1 cellular context compared by ENCODE assay signal in the genomic region with DNA sequence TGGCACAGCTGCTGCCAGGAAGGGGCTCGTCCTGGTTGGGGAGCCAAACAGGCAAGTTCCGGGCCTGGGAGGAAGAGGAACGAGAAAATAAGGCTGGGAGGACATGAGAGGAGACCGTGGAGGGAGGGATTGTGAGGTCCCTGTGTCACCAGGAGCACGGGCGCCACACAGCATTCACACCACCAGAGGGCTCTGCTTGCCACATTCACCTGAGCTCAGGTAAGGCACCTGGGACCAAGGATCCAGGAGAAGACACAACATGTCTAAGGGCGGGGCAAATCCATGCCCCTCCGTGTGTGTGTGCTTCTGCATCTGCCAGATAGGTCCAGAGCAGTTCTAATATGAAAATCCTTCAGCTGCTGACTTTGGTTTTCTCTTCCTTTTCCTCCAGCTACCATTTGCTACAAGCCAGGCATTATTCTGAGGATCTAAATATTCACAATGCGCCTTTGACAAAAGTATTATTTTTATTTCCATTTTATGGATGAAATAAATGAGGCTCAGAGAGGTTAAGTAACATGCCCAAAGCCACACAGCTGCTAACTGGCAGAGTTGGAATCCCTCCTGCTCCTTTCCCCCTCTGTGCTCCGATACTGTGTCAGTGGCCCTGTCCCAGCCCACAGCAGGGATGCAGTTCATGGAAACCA.
TF ChIP-seq lines count a peak whose summit lies in the region.

No MANE protein-coding gene starts in this region.

TF ChIP-seq in GM12878, 131 proteins besides CTCF, POLR2A, EP300 and RAD21:
- TF ChIP-seq, protein P1, sequence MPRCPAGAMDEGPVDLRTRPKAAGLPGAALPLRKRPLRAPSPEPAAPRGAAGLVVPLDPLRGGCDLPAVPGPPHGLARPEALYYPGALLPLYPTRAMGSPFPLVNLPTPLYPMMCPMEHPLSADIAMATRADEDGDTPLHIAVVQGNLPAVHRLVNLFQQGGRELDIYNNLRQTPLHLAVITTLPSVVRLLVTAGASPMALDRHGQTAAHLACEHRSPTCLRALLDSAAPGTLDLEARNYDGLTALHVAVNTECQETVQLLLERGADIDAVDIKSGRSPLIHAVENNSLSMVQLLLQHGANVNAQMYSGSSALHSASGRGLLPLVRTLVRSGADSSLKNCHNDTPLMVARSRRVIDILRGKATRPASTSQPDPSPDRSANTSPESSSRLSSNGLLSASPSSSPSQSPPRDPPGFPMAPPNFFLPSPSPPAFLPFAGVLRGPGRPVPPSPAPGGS (IDR thresholded peaks at IDR 0.05; ENCODE audit: borderline replicate concordance, insufficient read depth, low read depth, low read length, poor library complexity, severe bottlenecking), result no peak
- TF ChIP-seq RUNX3 (IDR thresholded peaks at IDR 0.05; ENCODE audit: low read length) (peak; percentile 35), SMC3 (IDR thresholded peaks at IDR 0.05; ENCODE audit: borderline replicate concordance, low read length) (peak; percentile 74; the same call in 1 of the 2 replicates), SREBF2 (IDR thresholded peaks at IDR 0.05; ENCODE audit: low read length) (no peak), NR2C2 (IDR thresholded peaks at IDR 0.05; ENCODE audit: borderline replicate concordance, control insufficient read depth, insufficient read length, low read depth) (no peak), IKZF1 (conservative IDR thresholded peaks at IDR 0.05) (no peak)
TF ChIP-seq in GM12878: peak in this region for 2.
